13 cellular contexts compared by ENCODE assay signal in genomic region chr20:46306743-46307138, GRCh38. TPM values are rescaled to one million over a fixed set of nuclear protein-coding genes. Genes with fewer than 3 reads are reported as not detected.
DNase-seq lines count a peak whose midpoint lies in the region; ATAC-seq, FAIRE-seq and TF ChIP-seq lines count a peak whose summit lies in the region.
"Had no signal": no experiment of that assay in that cellular context is flagged by ENCODE, and none has a peak within 500 bp of the region (broad histone marks: within the 10 kb centered on the region; RNA-seq: fewer than 3 reads in every experiment).

No MANE protein-coding gene starts in this region.

- BruUV-seq in Caco-2 (replicated peaks; lab: Mats Ljungman, UMichigan): no TSS peak
- no TSS peak for BruUV-seq in HCT116 (replicated peaks; lab: Mats Ljungman, UMichigan)

- H3K36me3 ChIP-seq in Caco-2 (ENCODE audit: control insufficient read depth, insufficient read depth, low read length): no peaks in the 10 kb centered on the region
- H3K36me3 ChIP-seq in HCT116 (ENCODE audit: control insufficient read depth in 1 of 2, insufficient read depth in 2 of 2, low read length in 2 of 2): no peaks in the 10 kb centered on the region
- H3K36me3 ChIP-seq in astrocyte (ENCODE audit: insufficient read depth, low read length): no peaks in the 10 kb centered on the region
- no peaks in the 10 kb centered on the region for H3K36me3 ChIP-seq in neural cell (ENCODE audit: insufficient read depth, low read length)
- H3K36me3 ChIP-seq: BLaER1, tibial artery had no signal

- H3K4me2 ChIP-seq in HCT116 (ENCODE audit: low read length) (peak overlapping the region; percentile 80), astrocyte (ENCODE audit: low read length) (no peak overlapping the region), neural cell (ENCODE audit: low read length) (no peak overlapping the region)

- H3K4me1 ChIP-seq in Caco-2 (peaks cover 15% of the 10 kb centered on the region), HCT116 (ENCODE audit: control insufficient read depth in 1 of 2, insufficient read depth in 2 of 2, low read length in 2 of 2) (peaks cover 4 to 17% of the 10 kb centered on the region in 2 experiments; a peak in 3 of 4 replicates), astrocyte (ENCODE audit: insufficient read depth, low read length) (peaks cover 2% of the 10 kb centered on the region)

- TF ChIP-seq POLR2A in HCT116 (IDR thresholded peaks at IDR 0.05; ENCODE audit: borderline replicate concordance, extremely low read depth, insufficient read depth, insufficient read length): no peak

- H3K27ac Mint-ChIP-seq in Caco-2 (ENCODE audit: unreplicated experiment) (no peak overlapping the region), astrocyte (ENCODE audit: unreplicated experiment) (no peak overlapping the region)

- H3K27me3 ChIP-seq in Caco-2 (replicated peaks; ENCODE audit: control insufficient read depth, insufficient read depth, low read length) (peaks cover 19% of the 10 kb centered on the region), HCT116 (ENCODE audit: insufficient read depth, low read length) (peaks cover 6% of the 10 kb centered on the region; the same call in 1 of the 2 replicates), astrocyte (ENCODE audit: insufficient read depth, low read length) (peaks cover 69% of the 10 kb centered on the region), neural cell (ENCODE audit: insufficient read depth, low read depth, low read length) (peaks cover 70% of the 10 kb centered on the region)

- H3K9me3 ChIP-seq in Caco-2: no peaks in the 10 kb centered on the region
- no peaks in the 10 kb centered on the region for H3K9me3 ChIP-seq in HCT116 (ENCODE audit: control insufficient read depth in 1 of 2, insufficient read depth in 1 of 2, low read depth in 1 of 2, low read length in 2 of 2)
- H3K9me3 ChIP-seq in astrocyte (ENCODE audit: insufficient read depth, low read depth, low read length): no peaks in the 10 kb centered on the region
- no peaks in the 10 kb centered on the region for H3K9me3 ChIP-seq in neural cell (ENCODE audit: low read length)
- H3K9me3 ChIP-seq: BLaER1, tibial artery had no signal

- no peak for TF ChIP-seq CTCF in Caco-2 (IDR thresholded peaks at IDR 0.05; ENCODE audit: insufficient read depth in 1 of 2, low read depth in 1 of 2, low read length in 1 of 2, severe bottlenecking in 1 of 2, unreplicated experiment in 1 of 2)
- no peak for TF ChIP-seq CTCF in HCT116 (IDR thresholded peaks at IDR 0.05 in 2 of 3, conservative IDR thresholded peaks at IDR 0.05 in 1 of 3; ENCODE audit: borderline replicate concordance in 1 of 3, insufficient read depth in 1 of 3, low read depth in 2 of 3, low read length in 2 of 3)
- TF ChIP-seq CTCF in astrocyte (IDR thresholded peaks at IDR 0.05; ENCODE audit: insufficient read depth, low read depth, low read length): no peak
- no peak for TF ChIP-seq CTCF in neural cell (IDR thresholded peaks at IDR 0.05; ENCODE audit: poor library complexity, severe bottlenecking)

- FAIRE-seq in astrocyte (lab: Jason Lieb, UNC): no peak
- FAIRE-seq: RCC 7860 had no signal

- H4K20me1 ChIP-seq in HCT116 (ENCODE audit: insufficient read depth): no peaks in the 10 kb centered on the region
- peaks cover 3% of the 10 kb centered on the region for H4K20me1 ChIP-seq in astrocyte (ENCODE audit: insufficient read depth, low read length)
- H4K20me1 ChIP-seq in neural cell (ENCODE audit: insufficient read depth): no peaks in the 10 kb centered on the region

- ATAC-seq in HCT116 (peak; percentile 8), GM18868 (IDR thresholded peaks at IDR 0.05; ENCODE audit: unreplicated experiment) (no peak)

- intact Hi-C loops in Caco-2 (cut with micrococcal nuclease; ENCODE audit: unreplicated experiment): loop anchor here (1.0 to 5.0 kb wide), 6 partner anchors 18 to 174 kb away; no protein-coding TSS in a partner anchor
- intact Hi-C loops in HCT116 (cut with micrococcal nuclease): loop anchor here (5.0 kb wide), 1 partner anchor 174 kb away; no protein-coding TSS in a partner anchor

- no peaks in the 10 kb centered on the region for H3F3A ChIP-seq in neural cell (ENCODE audit: insufficient read depth, low read length, poor library complexity, severe bottlenecking)

- H3K79me2 ChIP-seq in HCT116 (ENCODE audit: insufficient read depth, low read length) (no peaks in the 10 kb centered on the region), astrocyte (ENCODE audit: insufficient read depth, low read length) (no peaks in the 10 kb centered on the region), neural cell (replicated peaks; ENCODE audit: insufficient read depth, low read length) (no peaks in the 10 kb centered on the region)

- H2AFZ ChIP-seq in HCT116 (ENCODE audit: low read depth, low read length, poor library complexity, severe bottlenecking): no peak overlapping the region
- H2AFZ ChIP-seq in astrocyte (ENCODE audit: low read depth, low read length): no peak overlapping the region
- no peak overlapping the region for H2AFZ ChIP-seq in neural cell (ENCODE audit: low read depth, low read length)

- H3K36me3 Mint-ChIP-seq in Caco-2 (ENCODE audit: insufficient read depth, unreplicated experiment): no peaks in the 10 kb centered on the region
- no peaks in the 10 kb centered on the region for H3K36me3 Mint-ChIP-seq in astrocyte (ENCODE audit: low read depth, unreplicated experiment)

- RAD21 ChIA-PET in HCT116 (lab: Charles Lee; ENCODE audit: low non-redundant PET in 1 of 2, low total read pairs in 2 of 2, uncharacterized antibody in 2 of 2, unreplicated experiment in 2 of 2): interaction anchor here (0.5 to 1.3 kb wide), 5 partner anchors 42 to 131 kb away, joined by 3 to 7 read pairs (median 5); no protein-coding TSS in a partner anchor

- peaks cover 9% of the 10 kb centered on the region for H3K4me1 Mint-ChIP-seq in Caco-2 (ENCODE audit: low read depth, unreplicated experiment)
- H3K4me1 Mint-ChIP-seq in astrocyte (ENCODE audit: low read depth, unreplicated experiment): peaks cover 2% of the 10 kb centered on the region

- no peak for TF ChIP-seq EP300 in neural cell (conservative IDR thresholded peaks at IDR 0.05; ENCODE audit: poor library complexity, severe bottlenecking)

- no peak for TF ChIP-seq RAD21 in HCT116 (IDR thresholded peaks at IDR 0.05; ENCODE audit: low read depth)
- no peak for TF ChIP-seq RAD21 in neural cell (conservative IDR thresholded peaks at IDR 0.05)

- no peak for DNase-seq in Caco-2
- no peak for DNase-seq in HCT116 (ENCODE audit: low read depth, low spot score)
- DNase-seq in astrocyte (ENCODE audit: low read depth): no peak
- DNase-seq in retina: no peak
- no peak for DNase-seq in SW 1271 (lab: John Stamatoyannopoulos, UW)

- CTCF ChIA-PET in Caco-2 (lab: Charles Lee): interaction anchor here (0.6 to 2.7 kb wide), 35 partner anchors 8 to 1568 kb away, joined by 3 to 32 read pairs (median 4); partner anchors contain the start of gene ELMO2
- CTCF ChIA-PET in HCT116 (lab: Charles Lee): interaction anchor here (0.6 to 2.1 kb wide), 17 partner anchors 8 to 284 kb away, joined by 3 to 11 read pairs (median 4); no protein-coding TSS in a partner anchor

- POLR2A ChIA-PET in Caco-2 (lab: Charles Lee) (no interaction called here), HCT116 (lab: Charles Lee) (no interaction called here)

- H3K9ac ChIP-seq in HCT116 (ENCODE audit: low read length) (no peak overlapping the region), astrocyte (ENCODE audit: low read length) (no peak overlapping the region), neural cell (ENCODE audit: low read length) (no peak overlapping the region)
- H3K9ac ChIP-seq: BLaER1 had no signal

- H3K27ac ChIP-seq in HCT116 (ENCODE audit: low read depth, low read length): no peak overlapping the region
- no peak overlapping the region for H3K27ac ChIP-seq in astrocyte (ENCODE audit: low read depth, low read length)
- H3K27ac ChIP-seq in neural cell (ENCODE audit: low read length): no peak overlapping the region
- H3K27ac ChIP-seq: BLaER1, tibial artery had no signal

- no peak overlapping the region for H3K4me3 ChIP-seq in Caco-2 (ENCODE audit: low read depth, low read length)
- H3K4me3 ChIP-seq in HCT116 (replicated peaks in 1 of 2; ENCODE audit: low read depth in 1 of 2, low read length in 2 of 2): peak overlapping the region in 1 of 2 experiments; percentile 57; a peak in 1 of 4 replicates
- no peak overlapping the region for H3K4me3 ChIP-seq in astrocyte (ENCODE audit: insufficient read depth, low read depth, low read length)
- H3K4me3 ChIP-seq in neural cell (ENCODE audit: low read length): peak overlapping the region; percentile 74

- H3K27me3 Mint-ChIP-seq in Caco-2 (ENCODE audit: insufficient read depth, unreplicated experiment) (peaks cover 45% of the 10 kb centered on the region), astrocyte (ENCODE audit: low read depth, unreplicated experiment) (peaks cover 84% of the 10 kb centered on the region)

- H3K9me2 ChIP-seq in HCT116 (ENCODE audit: insufficient read depth) (no peaks in the 10 kb centered on the region), neural cell (ENCODE audit: insufficient read depth, low read length) (no peaks in the 10 kb centered on the region)

- no peaks in the 10 kb centered on the region for H3K9me3 Mint-ChIP-seq in Caco-2 (ENCODE audit: unreplicated experiment)
- H3K9me3 Mint-ChIP-seq in astrocyte (ENCODE audit: unreplicated experiment): no peaks in the 10 kb centered on the region

- peak overlapping the region; percentile 45 for H3K4me3 Mint-ChIP-seq in Caco-2 (ENCODE audit: unreplicated experiment)
- H3K4me3 Mint-ChIP-seq in astrocyte (ENCODE audit: unreplicated experiment): peak overlapping the region; percentile 69

TF ChIP-seq in neural cell, 6 proteins besides CTCF, POLR2A, EP300 and RAD21 (continues in another document):
- TF ChIP-seq POLR2AphosphoS5 (IDR thresholded peaks at IDR 0.05): no peak
- TF ChIP-seq TAF1 (IDR thresholded peaks at IDR 0.05; ENCODE audit: low read depth): no peak

RNA-seq across cellular contexts. Expression of gene CDH22, which starts 1.6 kb away (rescaled TPM):
- total RNA-seq in Caco-2 (2022) (0.11 TPM in 1 of 2 replicates, not detected in the other), HCT116 (2021; ENCODE audit: unreplicated experiment) (1.8 TPM), astrocyte (0.17 TPM in 1 of 2 replicates, not detected in the other)
- polyA plus RNA-seq in HCT116 (2012): 1.00 and 1.6 TPM in 2 replicates
- 2.1 and 2.5 TPM in 2 replicates for polyA plus RNA-seq in neural cell
- polyA minus RNA-seq in neural cell: 4.3 and 4.9 TPM in 2 replicates
- total RNA-seq: endothelial cell of umbilical vein; HT-29; T-helper 1 cell treated with Interleukin-12 subunit alpha and Interleukin-12 subunit beta and Interleukin-4 antibody, amounts not matched to agents 30 ng/mL and 1 ng/mL, for 36 hours had no signal
- polyA plus RNA-seq: endothelial cell of umbilical vein had no signal
